Comparison of ENCODE assay signal across 14 cellular contexts in the genomic region with DNA sequence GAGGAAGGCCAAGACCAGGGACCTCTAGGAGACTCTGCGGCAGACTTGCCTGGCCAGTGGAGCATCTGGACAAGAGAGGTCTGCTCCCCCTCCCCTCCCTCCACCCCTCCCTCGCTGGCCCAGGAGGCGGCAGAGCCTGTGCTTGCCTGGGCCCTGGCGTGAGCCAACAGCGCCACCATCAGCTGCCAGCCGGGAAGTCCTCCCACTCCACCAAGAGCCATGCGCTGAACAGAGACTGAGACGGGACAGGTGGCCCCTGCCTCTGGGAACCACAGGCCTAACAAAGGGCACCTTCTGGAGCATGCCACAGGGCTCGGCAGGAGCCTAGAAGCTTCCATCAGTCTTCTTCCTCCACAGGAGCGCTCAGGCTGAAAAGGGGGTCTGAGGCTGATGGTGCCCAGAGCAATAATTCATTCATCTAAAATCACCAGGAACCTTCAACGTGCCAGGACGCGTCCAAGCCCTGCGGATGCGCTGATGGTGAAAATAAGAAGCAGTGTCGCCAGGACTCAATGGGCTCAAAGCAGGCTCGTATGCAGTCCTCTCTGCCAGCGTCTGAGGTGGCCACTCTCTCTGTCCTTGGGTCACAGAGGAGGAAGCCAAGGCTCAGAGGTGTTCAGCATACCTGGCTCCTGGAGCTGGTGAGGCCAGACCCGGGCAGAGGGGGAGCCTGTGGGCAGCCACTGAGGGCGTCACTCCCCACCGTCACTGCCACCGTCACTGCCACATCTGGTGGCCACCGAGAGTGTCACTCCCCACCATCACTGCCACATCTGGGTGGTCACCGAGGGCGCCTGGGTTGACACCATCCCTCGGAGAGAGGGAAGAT.
DNase-seq lines count a peak whose midpoint lies in the region; ATAC-seq and TF ChIP-seq lines count a peak whose summit lies in the region.
"Had no signal": no experiment of that assay in that cellular context is flagged by ENCODE, and none has a peak within 500 bp of the region (broad histone marks: within the 10 kb centered on the region; RNA-seq: fewer than 3 reads in every experiment).

No MANE protein-coding gene starts in this region.

- no peaks in the 10 kb centered on the region for H3K36me3 Mint-ChIP-seq in activated naive CD4-positive, alpha-beta T cell treated with anti-CD3 and anti-CD28 coated beads, Interleukin-2, amount 50 U/mL, for 72 hours
- H3K36me3 Mint-ChIP-seq: activated CD4-positive, alpha-beta memory T cell treated with anti-CD3 and anti-CD28 coated beads for 36 hours; immature natural killer cell had no signal

- no peak overlapping the region for H3K27ac Mint-ChIP-seq in activated naive CD4-positive, alpha-beta T cell treated with anti-CD3 and anti-CD28 coated beads, Interleukin-2, amount 50 U/mL, for 72 hours
- H3K27ac Mint-ChIP-seq: activated CD4-positive, alpha-beta memory T cell treated with anti-CD3 and anti-CD28 coated beads for 36 hours; HFFc6; immature natural killer cell had no signal

- no peaks in the 10 kb centered on the region for H3K36me3 ChIP-seq in NT2/D1 (ENCODE audit: insufficient read depth, insufficient read length, low read length)
- H3K36me3 ChIP-seq in iPS-15b (ENCODE audit: control insufficient read depth, insufficient read depth, low read length), result no peaks in the 10 kb centered on the region
- H3K36me3 ChIP-seq: cardiac muscle cell, right atrium auricular region had no signal

- DNase-seq in COLO668 (lab: John Stamatoyannopoulos, UW; ENCODE audit: unreplicated experiment) (peak; percentile 34), GM20000 (ENCODE audit: low spot score) (peak; percentile 61), NT2/D1 (ENCODE audit: low read depth, low spot score) (peak; percentile 23), NCI-H345 treated with DMSO at 0.1 percent for 48 hours (lab: John Stamatoyannopoulos, UW; ENCODE audit: unreplicated experiment) (no peak), pons (ENCODE audit: low spot score) (no peak), glomerular visceral epithelial cell (ENCODE audit: extremely low spot score) (no peak)
- DNase-seq in activated naive CD4-positive, alpha-beta T cell treated with anti-CD3 and anti-CD28 coated beads, Interleukin-2, amount 50 U/mL, for 72 hours (ENCODE audit: low spot score in 2 of 2), result no peak
- DNase-seq: activated CD4-positive, alpha-beta memory T cell treated with anti-CD3 and anti-CD28 coated beads for 36 hours; activated naive CD4-positive, alpha-beta T cell treated with Interleukin-2 at 50 U/mL for 16 hours; HFFc6; immature natural killer cell had no signal

- ATAC-seq in activated naive CD4-positive, alpha-beta T cell treated with anti-CD3 and anti-CD28 coated beads, Interleukin-2, amount 50 U/mL, for 72 hours, result no peak

- H3K4me1 ChIP-seq in NT2/D1 (ENCODE audit: insufficient read depth, insufficient read length) (no peaks in the 10 kb centered on the region), iPS-15b (ENCODE audit: control insufficient read depth, insufficient read depth, low read length) (peaks cover 9% of the 10 kb centered on the region)
- H3K4me1 ChIP-seq: right atrium auricular region had no signal

- no peaks in the 10 kb centered on the region for H3K9me3 ChIP-seq in NT2/D1 (ENCODE audit: insufficient read depth, low read length)
- H3K9me3 ChIP-seq in iPS-15b (ENCODE audit: control insufficient read depth, insufficient read depth, low read length), result no peaks in the 10 kb centered on the region
- H3K9me3 ChIP-seq: right atrium auricular region had no signal

- no peak for TF ChIP-seq CTCF in GM20000 (IDR thresholded peaks at IDR 0.05; ENCODE audit: extremely low read depth, missing control alignments)

- H3K27me3 ChIP-seq in NT2/D1 (ENCODE audit: insufficient read depth, insufficient read length) (no peaks in the 10 kb centered on the region), iPS-15b (ENCODE audit: control insufficient read depth, insufficient read depth, low read length) (peaks cover 3% of the 10 kb centered on the region)
- H3K27me3 ChIP-seq: cardiac muscle cell, right atrium auricular region had no signal

- peaks cover 6% of the 10 kb centered on the region in 2 donors for H3K9me3 Mint-ChIP-seq in activated naive CD4-positive, alpha-beta T cell treated with anti-CD3 and anti-CD28 coated beads, Interleukin-2, amount 50 U/mL, for 72 hours
- H3K9me3 Mint-ChIP-seq: activated CD4-positive, alpha-beta memory T cell treated with anti-CD3 and anti-CD28 coated beads for 36 hours; immature natural killer cell had no signal

- H3K4me3 ChIP-seq in NT2/D1 (ENCODE audit: insufficient read length, low read depth) (no peak overlapping the region), iPS-15b (ENCODE audit: low read depth, low read length) (no peak overlapping the region)
- H3K4me3 ChIP-seq: cardiac muscle cell, right atrium auricular region had no signal

- H3K9ac ChIP-seq in NT2/D1 (ENCODE audit: insufficient read length, low read depth) (no peak overlapping the region), iPS-15b (ENCODE audit: low read depth, low read length) (peak overlapping the region; percentile 32)

Comparison
In these comparisons a context has a peak if more than half of its experiments do, and no peak if none do; other contexts are left out.
1. DNase-seq: peak in COLO668 (single experiment), GM20000 (single experiment) and NT2/D1 (single experiment); none in NCI-H345 treated with DMSO at 0.1 percent for 48 hours (single experiment), pons (single experiment), glomerular visceral epithelial cell (single experiment) and activated naive CD4-positive, alpha-beta T cell treated with anti-CD3 and anti-CD28 coated beads, Interleukin-2, amount 50 U/mL, for 72 hours (0 of 2).